ENCODE assay signal across 21 cellular contexts in genomic region chr17:39767147-39767546, GRCh38. TPM values are rescaled to one million over a fixed set of nuclear protein-coding genes. Genes with fewer than 3 reads are reported as not detected.
DNase-seq lines count a peak whose midpoint lies in the region; ATAC-seq and TF ChIP-seq lines count a peak whose summit lies in the region.
"Had no signal": no experiment of that assay in that cellular context is flagged by ENCODE, and none has a peak within 500 bp of the region (broad histone marks: within the 10 kb centered on the region; RNA-seq: fewer than 3 reads in every experiment).

No MANE protein-coding gene starts in this region.

- no peak for DNase-seq in activated naive CD4-positive, alpha-beta T cell (lab: John Stamatoyannopoulos, UW)
- no peak for DNase-seq in effector memory CD4-positive, alpha-beta T cell
- DNase-seq in Right ventricle myocardium inferior (ENCODE audit: missing footprints) (no peak), DMS 273 (lab: John Stamatoyannopoulos, UW; ENCODE audit: unreplicated experiment) (no peak)
- DNase-seq: adrenal gland, cerebellar nuclear complex, DMS53, gastrocnemius medialis, H7, KG1, mammary epithelial cell, NCI-H1417 treated with DMSO at 0.1 percent for 48 hours, NCI-H2227 treated with DMSO at 0.1 percent for 48 hours, right cardiac atrium, SHP77, upper lobe of left lung had no signal

- H3K9ac ChIP-seq in OCI-LY1 (ENCODE audit: low read length), result peak overlapping the region; percentile 17; the same call in 1 of the 2 replicates

- peak overlapping the region; percentile 99 for H3K27ac Mint-ChIP-seq in activated naive CD4-positive, alpha-beta T cell treated with anti-CD3 and anti-CD28 coated beads, Interleukin-2, amount 50 U/mL, for 24 hours

- H4K20me1 ChIP-seq in OCI-LY1 (ENCODE audit: insufficient read depth, low read length), result no peaks in the 10 kb centered on the region

- H3K36me3 ChIP-seq in OCI-LY1 (ENCODE audit: insufficient read depth, low read length), result peaks cover 100% of the 10 kb centered on the region
- H3K36me3 ChIP-seq in effector memory CD4-positive, alpha-beta T cell (ENCODE audit: control insufficient read depth, insufficient read depth, low read length), result peaks cover 45% of the 10 kb centered on the region
- H3K36me3 ChIP-seq in thymus (ENCODE audit: control insufficient read depth, insufficient read depth), result peaks cover 34% of the 10 kb centered on the region
- H3K36me3 ChIP-seq: adrenal gland, gastrocnemius medialis, upper lobe of left lung had no signal

- H3K4me1 ChIP-seq in OCI-LY1 (ENCODE audit: insufficient read depth, low read length, severe bottlenecking) (peaks cover 89% of the 10 kb centered on the region), thymus (ENCODE audit: control insufficient read depth, insufficient read depth, low read length) (peaks cover 75% of the 10 kb centered on the region)
- H3K4me1 ChIP-seq in effector memory CD4-positive, alpha-beta T cell (ENCODE audit: control insufficient read depth, insufficient read depth, low read length, poor library complexity, severe bottlenecking), result peaks cover 46% of the 10 kb centered on the region
- H3K4me1 ChIP-seq: adrenal gland, gastrocnemius medialis, upper lobe of left lung had no signal

- peaks cover 85% of the 10 kb centered on the region for H3K4me1 Mint-ChIP-seq in activated naive CD4-positive, alpha-beta T cell treated with anti-CD3 and anti-CD28 coated beads, Interleukin-2, amount 50 U/mL, for 24 hours

- H3K4me3 ChIP-seq in OCI-LY1 (ENCODE audit: low read depth, low read length, poor library complexity, severe bottlenecking) (no peak overlapping the region), thymus (ENCODE audit: low read length) (no peak overlapping the region)
- H3K4me3 ChIP-seq in effector memory CD4-positive, alpha-beta T cell (ENCODE audit: insufficient read depth, low read depth, low read length, poor library complexity, severe bottlenecking), result no peak overlapping the region
- H3K4me3 ChIP-seq: adrenal gland, gastrocnemius medialis, upper lobe of left lung had no signal

- intact Hi-C loops in Right ventricle myocardium inferior (cut with DNase I), result no loop called here

- H3K27me3 ChIP-seq in OCI-LY1 (ENCODE audit: insufficient read depth, low read length) (no peaks in the 10 kb centered on the region), thymus (ENCODE audit: control insufficient read depth, insufficient read depth) (no peaks in the 10 kb centered on the region)
- H3K27me3 ChIP-seq in effector memory CD4-positive, alpha-beta T cell (replicated peaks; ENCODE audit: control insufficient read depth, insufficient read depth, low read length, poor library complexity, severe bottlenecking), result no peaks in the 10 kb centered on the region
- H3K27me3 ChIP-seq: upper lobe of left lung had no signal

- H3K27ac ChIP-seq in OCI-LY1 (ENCODE audit: low read depth, low read length, poor library complexity, severe bottlenecking), result peak overlapping the region; percentile 72
- H3K27ac ChIP-seq in effector memory CD4-positive, alpha-beta T cell (ENCODE audit: insufficient read depth, low read length, poor library complexity, severe bottlenecking), result peak overlapping the region; percentile 77
- peak overlapping the region; percentile 68 for H3K27ac ChIP-seq in thymus (ENCODE audit: low read depth)
- H3K27ac ChIP-seq: adrenal gland, gastrocnemius medialis, upper lobe of left lung had no signal

- H3K4me2 ChIP-seq in OCI-LY1 (ENCODE audit: low read length), result no peak overlapping the region

- peak overlapping the region; percentile 54 for H3K4me3 Mint-ChIP-seq in activated naive CD4-positive, alpha-beta T cell treated with anti-CD3 and anti-CD28 coated beads, Interleukin-2, amount 50 U/mL, for 24 hours

- H3K36me3 Mint-ChIP-seq in activated naive CD4-positive, alpha-beta T cell treated with anti-CD3 and anti-CD28 coated beads, Interleukin-2, amount 50 U/mL, for 24 hours, result peaks cover 51% of the 10 kb centered on the region

- H3K27me3 Mint-ChIP-seq in activated naive CD4-positive, alpha-beta T cell treated with anti-CD3 and anti-CD28 coated beads, Interleukin-2, amount 50 U/mL, for 24 hours, result no peaks in the 10 kb centered on the region

- H2AFZ ChIP-seq in OCI-LY1 (ENCODE audit: low read length), result no peak overlapping the region

- H3K79me2 ChIP-seq in OCI-LY1 (ENCODE audit: insufficient read depth, low read length), result peaks cover 56% of the 10 kb centered on the region

- H3K9me3 Mint-ChIP-seq in activated naive CD4-positive, alpha-beta T cell treated with anti-CD3 and anti-CD28 coated beads, Interleukin-2, amount 50 U/mL, for 24 hours, result no peaks in the 10 kb centered on the region

- ATAC-seq in Right ventricle myocardium inferior (no peak), HG03571 (IDR thresholded peaks at IDR 0.05; ENCODE audit: unreplicated experiment) (no peak)
- ATAC-seq: gastrocnemius medialis, right cardiac atrium had no signal

- no peaks in the 10 kb centered on the region for H3K9me2 ChIP-seq in OCI-LY1 (ENCODE audit: low read depth, low read length)

- peaks cover 12% of the 10 kb centered on the region for H3F3A ChIP-seq in OCI-LY1 (ENCODE audit: insufficient read depth, low read length)

- no peaks in the 10 kb centered on the region for H3K9me3 ChIP-seq in OCI-LY1 (ENCODE audit: low read length)
- H3K9me3 ChIP-seq in effector memory CD4-positive, alpha-beta T cell (ENCODE audit: control insufficient read depth, low read length), result no peaks in the 10 kb centered on the region
- H3K9me3 ChIP-seq in thymus (ENCODE audit: control insufficient read depth), result no peaks in the 10 kb centered on the region
- H3K9me3 ChIP-seq: adrenal gland, gastrocnemius medialis, upper lobe of left lung had no signal

- TF ChIP-seq CTCF in OCI-LY1 (IDR thresholded peaks at IDR 0.05; ENCODE audit: low read length), result no peak

- WGBS in thymus, result 72% methylated on average over 3 of the region's 3 CpGs

RNA-seq across cellular contexts. Expression of gene GRB7, which starts 29.4 kb away (rescaled TPM):
- polyA plus RNA-seq in thymus, result 4.1 TPM
- 2.4 TPM for total RNA-seq in Right ventricle myocardium inferior
- total RNA-seq: activated CD8-positive, alpha-beta memory T cell treated with anti-CD3 and anti-CD28 coated beads for 36 hours had no signal

RNA-seq across cellular contexts. Expression of gene MIEN1, which starts 36.8 kb away (rescaled TPM):
- 84.3 TPM for polyA plus RNA-seq in thymus
- total RNA-seq in Right ventricle myocardium inferior, result 49.4 TPM
